In genomic region chr6:34021001-34021838, GRCh38 we compare ENCODE assay signal across 32 cellular contexts.
A peak's percentile ranks its signal among the peaks of the same experiment; 100 is the strongest.
DNase-seq lines count a peak whose midpoint lies in the region; ATAC-seq, FAIRE-seq and TF ChIP-seq lines count a peak whose summit lies in the region.
"Had no signal": no experiment of that assay in that cellular context is flagged by ENCODE, and none has a peak within 500 bp of the region (broad histone marks: within the 10 kb centered on the region; RNA-seq: fewer than 3 reads in every experiment).

No MANE protein-coding gene starts in this region.

- H3K4me1 ChIP-seq in K562 (replicated peaks in 1 of 2; ENCODE audit: control insufficient read depth in 2 of 2, insufficient read depth in 2 of 2, low read length in 2 of 2): peaks cover 0 to 22% of the 10 kb centered on the region in 2 experiments; a peak in 2 of 5 replicates
- no peaks in the 10 kb centered on the region for H3K4me1 ChIP-seq in sigmoid colon
- H3K4me1 ChIP-seq: adrenal gland, body of pancreas, left ventricle myocardium inferior, psoas muscle had no signal

- H3K9me3 ChIP-seq in K562 (replicated peaks; ENCODE audit: control insufficient read depth, insufficient read depth, low read depth, low read length) (no peaks in the 10 kb centered on the region; the same call in 1 of the 2 replicates), sigmoid colon (no peaks in the 10 kb centered on the region)
- H3K9me3 ChIP-seq: adrenal gland, body of pancreas, psoas muscle had no signal

- no peak for TF ChIP-seq EP300 in K562 (IDR thresholded peaks at IDR 0.05; ENCODE audit: low read length)
- TF ChIP-seq EP300 in sigmoid colon (IDR thresholded peaks at IDR 0.05): no peak

- no peak for TF ChIP-seq RAD21 in K562 (CRISPR knock-in tag; conservative IDR thresholded peaks at IDR 0.05 in 1 of 2, IDR thresholded peaks at IDR 0.05 in 1 of 2)

- H3K27ac ChIP-seq in K562 (ENCODE audit: extremely low read depth, low read depth, low read length): no peak overlapping the region
- H3K27ac ChIP-seq in sigmoid colon: no peak overlapping the region
- H3K27ac ChIP-seq: 22Rv1, adrenal gland, body of pancreas, left ventricle myocardium inferior, psoas muscle had no signal

- no TSS peak for BruUV-seq in K562 (replicated peaks; lab: Mats Ljungman, UMichigan)

- POLR2A ChIA-PET in K562 (lab: Yijun Ruan, JAX): no interaction called here

- H3K9me1 ChIP-seq in K562 (ENCODE audit: control insufficient read depth, insufficient read depth, low read length): no peaks in the 10 kb centered on the region

- no peaks in the 10 kb centered on the region for H3K36me3 ChIP-seq in K562 (ENCODE audit: control insufficient read depth, insufficient read depth, low read length)
- no peaks in the 10 kb centered on the region for H3K36me3 ChIP-seq in sigmoid colon
- H3K36me3 ChIP-seq: adrenal gland, left ventricle myocardium inferior had no signal

- 4% methylated on average over 15 of the region's 15 CpGs for WGBS in K562 (ENCODE audit: insufficient coverage, low coverage, missing lambda C conversion rate)
- WGBS in sigmoid colon, 2 donors: 67 to 83% methylated on average over 15 of the region's 15 CpGs

- H3K4me3 ChIP-seq in K562 (no peak overlapping the region), sigmoid colon (no peak overlapping the region)
- H3K4me3 ChIP-seq: adrenal gland, body of pancreas, left ventricle myocardium inferior, psoas muscle had no signal

- CTCF ChIA-PET in K562 (lab: Yijun Ruan, JAX; ENCODE audit: low intra/inter-chr PET ratio): no interaction called here

- in situ Hi-C loops in K562 (cut with MboI): no loop called here

- no peaks in the 10 kb centered on the region for H3K79me2 ChIP-seq in K562 (ENCODE audit: control insufficient read depth, insufficient read depth, low read length)

- TF ChIP-seq POLR2A in K562 (conservative IDR thresholded peaks at IDR 0.05): no peak
- no peak for TF ChIP-seq POLR2A in sigmoid colon (IDR thresholded peaks at IDR 0.05)

- intact Hi-C loops in K562 (cut with micrococcal nuclease) (no loop called here), sigmoid colon (cut with DNase I) (loop anchor here (10.0 kb wide), 1 partner anchor 166 kb away; no protein-coding TSS in a partner anchor)

- peaks cover 3% of the 10 kb centered on the region; the same call in 1 of the 2 replicates for H4K20me1 ChIP-seq in K562 (replicated peaks; ENCODE audit: control insufficient read depth, insufficient read depth, low read length)

- ATAC-seq in K562 (no peak), HG03460 (IDR thresholded peaks at IDR 0.05; ENCODE audit: unreplicated experiment) (no peak)
- ATAC-seq: body of pancreas, esophagus mucosa, Right ventricle myocardium inferior, sciatic nerve had no signal

- H2AFZ ChIP-seq in K562 (ENCODE audit: low read depth, low read length): peak overlapping the region; percentile 52; the same call in 1 of the 2 replicates

- TF ChIP-seq CTCF in K562 (IDR thresholded peaks at IDR 0.05 in 2 of 3, conservative IDR thresholded peaks at IDR 0.05 in 1 of 3; ENCODE audit: insufficient read depth in 2 of 3, low read depth in 1 of 3, low read length in 3 of 3) (no peak), sigmoid colon (IDR thresholded peaks at IDR 0.05) (no peak)

- peak overlapping the region; percentile 46; the same call in 1 of the 2 replicates for H3K4me2 ChIP-seq in K562 (ENCODE audit: insufficient read depth, low read length)

- DNase-seq in NCI-H1417 (lab: John Stamatoyannopoulos, UW) (peak in 2 of 3 experiments; percentile 33 to 77), NCI-H1417 treated with DMSO at 0.1 percent for 48 hours (lab: John Stamatoyannopoulos, UW) (no peak), NCI-H2081 treated with DMSO at 0.1 percent for 48 hours (lab: John Stamatoyannopoulos, UW) (peak; percentile 29), K562 (ENCODE audit: extremely low read depth in 1 of 4, low spot score in 3 of 4) (peak in 2 of 4 experiments; percentile 30 to 50), sigmoid colon (peak; percentile 24)
- DNase-seq in stimulated activated CD4-positive, alpha-beta T cell treated with anti-CD3 and anti-CD28 coated beads, Interleukin-1b, Interleukin-23, amount 100 ng/mL, for 48 hours: no peak
- no peak for DNase-seq in stimulated activated naive CD4-positive, alpha-beta T cell (lab: John Stamatoyannopoulos, UW)
- DNase-seq: activated CD4-positive, alpha-beta T cell treated with anti-CD3 and anti-CD28 coated beads, Interleukin-2, amount 50 U/mL, for 48 hours; activated CD4-positive, CD25-positive, alpha-beta regulatory T cell treated with anti-CD3 and anti-CD28 coated beads, Interleukin-2, amount 50 U/mL, for 72 hours; activated naive CD4-positive, alpha-beta T cell treated with anti-CD3 and anti-CD28 coated beads for 36 hours; adrenal gland; C1 segment of cervical spinal cord; DMS79; endodermal cell; head of caudate nucleus; KG1; left ventricle myocardium inferior; NCI-H1105 treated with DMSO at 0.1 percent for 48 hours; NK-92 treated with Interleukin-12 subunit alpha and Interleukin-12 subunit beta, amount 100 ng/mL, for 24 hours; PC-3; stimulated activated CD4-positive, alpha-beta T cell treated with anti-CD3 and anti-CD28 coated beads, Interleukin-4, amount 100 ng/mL, for 24 hours; T-helper 2 cell had no signal

- H3K27me3 ChIP-seq in K562 (ENCODE audit: control insufficient read depth in 2 of 2, insufficient read depth in 2 of 2, low read length in 2 of 2) (peaks cover 13 to 71% of the 10 kb centered on the region in 2 experiments; a peak in 4 of 5 replicates), sigmoid colon (peaks cover 0 to 4% (median 0%) of the 10 kb centered on the region in 3 donors)
- H3K27me3 ChIP-seq: adrenal gland, body of pancreas had no signal

- H3K9ac ChIP-seq in K562 (ENCODE audit: insufficient read depth in 1 of 2, low read depth in 2 of 2, low read length in 2 of 2): peak overlapping the region in 1 of 2 experiments; percentile 65; a peak in 2 of 4 replicates

- no peak for FAIRE-seq in K562 (lab: Jason Lieb, UNC)
- FAIRE-seq: G401.6, H54, islet of Langerhans had no signal

TF ChIP-seq in K562, 482 proteins besides CTCF, POLR2A, EP300 and RAD21:
- TF ChIP-seq NRF1 (conservative IDR thresholded peaks at IDR 0.05 in 1 of 2, IDR thresholded peaks at IDR 0.05 in 1 of 2) (peak; percentile 88 to 90), ZNF444 (CRISPR knock-in tag; IDR thresholded peaks at IDR 0.05) (no peak), MEIS2 (IDR thresholded peaks at IDR 0.05; ENCODE audit: partially characterized antibody) (peak; percentile 11), HMBOX1 (IDR thresholded peaks at IDR 0.05) (no peak)
- TF ChIP-seq, protein P1, sequence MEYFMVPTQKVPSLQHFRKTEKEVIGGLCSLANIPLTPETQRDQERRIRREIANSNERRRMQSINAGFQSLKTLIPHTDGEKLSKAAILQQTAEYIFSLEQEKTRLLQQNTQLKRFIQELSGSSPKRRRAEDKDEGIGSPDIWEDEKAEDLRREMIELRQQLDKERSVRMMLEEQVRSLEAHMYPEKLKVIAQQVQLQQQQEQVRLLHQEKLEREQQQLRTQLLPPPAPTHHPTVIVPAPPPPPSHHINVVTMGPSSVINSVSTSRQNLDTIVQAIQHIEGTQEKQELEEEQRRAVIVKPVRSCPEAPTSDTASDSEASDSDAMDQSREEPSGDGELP (CRISPR knock-in tag; IDR thresholded peaks at IDR 0.05; ENCODE audit: borderline replicate concordance): peak; percentile 22; the same call in 1 of the 2 replicates
TF ChIP-seq in K562: peak in this region for 3.

Comparison
In these comparisons a context has a peak if more than half of its experiments do, and no peak if none do; other contexts are left out.
1. DNase-seq: peak in NCI-H1417 (2 of 3), NCI-H2081 treated with DMSO at 0.1 percent for 48 hours (single experiment) and sigmoid colon (single experiment); none in NCI-H1417 treated with DMSO at 0.1 percent for 48 hours (single experiment), stimulated activated CD4-positive, alpha-beta T cell treated with anti-CD3 and anti-CD28 coated beads, Interleukin-1b, Interleukin-23, amount 100 ng/mL, for 48 hours (single experiment) and stimulated activated naive CD4-positive, alpha-beta T cell (0 of 6).